In genomic region chr11:19956228-19956627, GRCh38 we compare ENCODE assay signal across 3 cellular contexts.
TF ChIP-seq lines count a peak whose summit lies in the region.

No MANE protein-coding gene starts in this region.

TF ChIP-seq in liver, 16 proteins besides CTCF, POLR2A, EP300 and RAD21:
- peak; percentile 62 to 74 for TF ChIP-seq HNF4A (conservative IDR thresholded peaks at IDR 0.05)
- TF ChIP-seq ATF3 (IDR thresholded peaks at IDR 0.05) = no peak
- peak; percentile 73 to 83 for TF ChIP-seq RXRA (IDR thresholded peaks at IDR 0.05)
- no peak for TF ChIP-seq GABPA (IDR thresholded peaks at IDR 0.05 in 1 of 2, conservative IDR thresholded peaks at IDR 0.05 in 1 of 2)
- TF ChIP-seq FOXA2 (IDR thresholded peaks at IDR 0.05) = no peak
- TF ChIP-seq HNF4G (IDR thresholded peaks at IDR 0.05) = peak; percentile 19
- no peak for TF ChIP-seq TAF1 (conservative IDR thresholded peaks at IDR 0.05)
- peak; percentile 52 for TF ChIP-seq NR2F2 (IDR thresholded peaks at IDR 0.05)
- no peak for TF ChIP-seq YY1 (IDR thresholded peaks at IDR 0.05)
- TF ChIP-seq EGR1 (IDR thresholded peaks at IDR 0.05; ENCODE audit: low read depth in 2 of 2) = no peak
- no peak for TF ChIP-seq MAX (IDR thresholded peaks at IDR 0.05)
- TF ChIP-seq REST (IDR thresholded peaks at IDR 0.05) = no peak
- TF ChIP-seq SP1 (IDR thresholded peaks at IDR 0.05) = peak; percentile 58
- TF ChIP-seq ZBTB33 (IDR thresholded peaks at IDR 0.05) = no peak
- peak in 1 of 2 donors; percentile 40 for TF ChIP-seq JUND (IDR thresholded peaks at IDR 0.05)
- TF ChIP-seq FOXA1 (IDR thresholded peaks at IDR 0.05) = no peak
TF ChIP-seq in liver: peak in this region for 6.

TF ChIP-seq in HepG2, 621 proteins besides CTCF, POLR2A, EP300 and RAD21:
- TF ChIP-seq LCORL (IDR thresholded peaks at IDR 0.05) (no peak), LCORL (CRISPR knock-in tag; IDR thresholded peaks at IDR 0.05) (no peak), TOE1 (CRISPR knock-in tag; IDR thresholded peaks at IDR 0.05) (no peak), CAMTA2 (CRISPR knock-in tag; IDR thresholded peaks at IDR 0.05; ENCODE audit: borderline replicate concordance) (no peak), PHF20 (CRISPR knock-in tag; IDR thresholded peaks at IDR 0.05) (no peak)

TF ChIP-seq in K562, 482 proteins besides CTCF, POLR2A, EP300 and RAD21:
- no peak for TF ChIP-seq ZNF280B (CRISPR knock-in tag; IDR thresholded peaks at IDR 0.05)
- TF ChIP-seq CBX3 (IDR thresholded peaks at IDR 0.05; ENCODE audit: borderline replicate concordance in 1 of 2, low read length in 2 of 2) = no peak
- TF ChIP-seq ZBTB26 (CRISPR knock-in tag; IDR thresholded peaks at IDR 0.05) = peak; percentile 65; the same call in 1 of the 2 replicates
- TF ChIP-seq HBP1 (CRISPR knock-in tag; IDR thresholded peaks at IDR 0.05) = 0 out of 2 replicates have a peak, but pooled peaks have one; percentile 64
- TF ChIP-seq ZMIZ1 (IDR thresholded peaks at IDR 0.05; ENCODE audit: low read depth in 2 of 2, low read length in 2 of 2) = no peak
- no peak for TF ChIP-seq ZNF239 (CRISPR knock-in tag; IDR thresholded peaks at IDR 0.05)
- no peak for TF ChIP-seq ZNF639 (CRISPR knock-in tag; conservative IDR thresholded peaks at IDR 0.05 in 1 of 2, IDR thresholded peaks at IDR 0.05 in 1 of 2)
- no peak for TF ChIP-seq PBX2 (CRISPR knock-in tag; IDR thresholded peaks at IDR 0.05; ENCODE audit: low read depth)
- TF ChIP-seq PBX2 (tag; conservative IDR thresholded peaks at IDR 0.05; ENCODE audit: low read depth) = peak; percentile 4; the same call in 1 of the 2 replicates
- no peak for TF ChIP-seq MTA1 (IDR thresholded peaks at IDR 0.05; ENCODE audit: borderline replicate concordance)
TF ChIP-seq in K562: peak in this region for 3.
